ENCODE assay signal across 27 cellular contexts in the genomic region with DNA sequence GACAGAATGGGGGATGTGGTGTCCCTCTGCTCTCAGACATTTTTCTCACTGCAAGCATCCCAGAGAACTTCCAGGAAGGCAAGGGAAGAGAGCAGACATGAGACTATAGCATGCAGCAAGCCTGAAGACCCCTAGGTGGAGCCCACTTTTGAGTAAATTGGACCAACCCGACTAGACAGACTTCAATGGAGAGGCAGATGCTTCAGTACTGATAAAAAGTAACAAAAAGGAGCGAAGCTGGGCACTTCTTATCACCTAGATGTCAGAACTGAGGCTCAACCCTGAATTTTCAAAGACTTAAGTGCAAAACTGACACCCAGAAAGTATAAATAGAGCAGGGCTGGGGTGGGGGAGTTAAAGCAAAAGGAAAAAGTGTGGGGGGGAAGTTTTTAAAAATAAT.
"Had no signal": no experiment of that assay in that cellular context is flagged by ENCODE, and none has a peak within 500 bp of the region (broad histone marks: within the 10 kb centered on the region; RNA-seq: fewer than 3 reads in every experiment).

No MANE protein-coding gene starts in this region.

- H3K4me1 ChIP-seq: left ventricle myocardium inferior, pancreas, prostate gland, stomach, testis, thyroid gland, transverse colon, upper lobe of left lung, vagina had no signal

- ATAC-seq: mucosa of descending colon; naive thymus-derived CD4-positive, alpha-beta T cell; natural killer cell treated with Interleukin-12 subunit alpha and Interleukin-12 subunit beta and Interleukin-15 and Interleukin-18, amount 100 ng/mL, for 72 hours; pancreas; right cardiac atrium; sciatic nerve; stimulated activated naive B cell treated with anti-CD40 and anti-IgM and Interleukin-4, amounts not matched to agents 10 μg/mL and 1 μg/mL and 100 μg/mL, for 72 hours; stimulated activated naive CD8-positive, alpha-beta T cell treated with anti-CD3 and anti-CD28 coated beads, Interleukin-15, Interleukin-2, amounts not matched to agents 100 U/mL and 50 U/mL, for 24 hours had no signal

- H3K27ac ChIP-seq: left ventricle myocardium inferior, pancreas, prostate gland, skin epidermis, stomach, testis, thyroid gland, transverse colon, upper lobe of left lung, vagina had no signal

- H3K9me3 Mint-ChIP-seq: natural killer cell treated with Interleukin-12 subunit alpha and Interleukin-12 subunit beta and Interleukin-15 and Interleukin-18, amount 100 ng/mL, for 72 hours had no signal

- FAIRE-seq: pancreas had no signal

- H3K36me3 ChIP-seq: left ventricle myocardium inferior, pancreas, prostate gland, stomach, thyroid gland, transverse colon, upper lobe of left lung, vagina had no signal

- H3K4me3 ChIP-seq: left ventricle myocardium inferior, lung, mucosa of descending colon, pancreas, prostate gland, skin epidermis, stomach, testis, thyroid gland, transverse colon, upper lobe of left lung, vagina had no signal

- H3K36me3 Mint-ChIP-seq: natural killer cell treated with Interleukin-12 subunit alpha and Interleukin-12 subunit beta and Interleukin-15 and Interleukin-18, amount 100 ng/mL, for 72 hours; stimulated activated naive B cell treated with anti-CD40 and anti-IgM and Interleukin-4, amounts not matched to agents 10 μg/mL and 1 μg/mL and 100 μg/mL, for 72 hours had no signal

- H3K9me3 ChIP-seq: left ventricle myocardium inferior, mucosa of descending colon, pancreas, prostate gland, stomach, testis, thyroid gland, transverse colon, upper lobe of left lung, vagina had no signal

- H3K27ac Mint-ChIP-seq: naive thymus-derived CD4-positive, alpha-beta T cell; natural killer cell treated with Interleukin-12 subunit alpha and Interleukin-12 subunit beta and Interleukin-15 and Interleukin-18, amount 100 ng/mL, for 72 hours; stimulated activated naive B cell treated with anti-CD40 and anti-IgM and Interleukin-4, amounts not matched to agents 10 μg/mL and 1 μg/mL and 100 μg/mL, for 72 hours had no signal

- H3K27me3 ChIP-seq: pancreas, testis, thyroid gland, transverse colon, upper lobe of left lung, vagina had no signal

- H3K4me1 Mint-ChIP-seq: naive thymus-derived CD4-positive, alpha-beta T cell had no signal

- DNase-seq: islet precursor cell; left ventricle myocardium inferior; midbrain; mucosa of descending colon; naive thymus-derived CD4-positive, alpha-beta T cell; nucleus accumbens; pancreas; posterior cingulate gyrus; retina; right cardiac atrium; stimulated activated CD4-positive, alpha-beta T cell treated with anti-CD3 and anti-CD28 coated beads, Interleukin-12 subunit alpha, Interleukin-12 subunit beta, amount 100 ng/mL, for 4 hours; stimulated activated CD4-positive, alpha-beta T cell treated with anti-CD3 and anti-CD28 coated beads, Interleukin-15, amount 100 ng/mL, for 24 hours; stimulated activated CD4-positive, alpha-beta T cell treated with anti-CD3 and anti-CD28 coated beads, Interleukin-2, amount 100 ng/mL, for 24 hours; stimulated activated CD4-positive, alpha-beta T cell treated with anti-CD3 and anti-CD28 coated beads, Interleukin-4, amount 100 ng/mL, for 1 hour; stimulated activated naive B cell treated with anti-CD40 and anti-IgM and Interleukin-4, amounts not matched to agents 10 μg/mL and 1 μg/mL and 100 μg/mL, for 72 hours; stimulated activated naive CD8-positive, alpha-beta T cell treated with anti-CD3 and anti-CD28 coated beads, Interleukin-15, Interleukin-2, amounts not matched to agents 100 U/mL and 50 U/mL, for 24 hours; stomach; testis; thyroid gland; transverse colon; upper lobe of left lung had no signal

- H3K27me3 Mint-ChIP-seq: stimulated activated naive B cell treated with anti-CD40 and anti-IgM and Interleukin-4, amounts not matched to agents 10 μg/mL and 1 μg/mL and 100 μg/mL, for 72 hours had no signal

- H3K4me3 Mint-ChIP-seq: naive thymus-derived CD4-positive, alpha-beta T cell; natural killer cell treated with Interleukin-12 subunit alpha and Interleukin-12 subunit beta and Interleukin-15 and Interleukin-18, amount 100 ng/mL, for 72 hours; stimulated activated naive B cell treated with anti-CD40 and anti-IgM and Interleukin-4, amounts not matched to agents 10 μg/mL and 1 μg/mL and 100 μg/mL, for 72 hours had no signal
